25 cellular contexts compared by ENCODE assay signal in genomic region chr12:121613424-121613823, GRCh38. TPM values are rescaled to one million over a fixed set of nuclear protein-coding genes. Genes with fewer than 3 reads are reported as not detected.
A peak's percentile ranks its signal among the peaks of the same experiment; 100 is the strongest.
DNase-seq lines count a peak whose midpoint lies in the region; ATAC-seq, FAIRE-seq and TF ChIP-seq lines count a peak whose summit lies in the region.
"Had no signal": no experiment of that assay in that cellular context is flagged by ENCODE, and none has a peak within 500 bp of the region (broad histone marks: within the 10 kb centered on the region; RNA-seq: fewer than 3 reads in every experiment).

No MANE protein-coding gene starts in this region.

- no peak overlapping the region for H3K27ac ChIP-seq in HCT116 (ENCODE audit: low read depth, low read length)
- H3K27ac ChIP-seq in OCI-LY3 (ENCODE audit: low read length) = no peak overlapping the region
- H3K27ac ChIP-seq in K562 (ENCODE audit: extremely low read depth, low read depth, low read length) = no peak overlapping the region

- H3K4me1 ChIP-seq in HCT116 (ENCODE audit: control insufficient read depth in 1 of 2, insufficient read depth in 2 of 2, low read length in 2 of 2) = peaks cover 11 to 25% of the 10 kb centered on the region in 2 experiments; a peak in 3 of 4 replicates
- H3K4me1 ChIP-seq in OCI-LY3 (ENCODE audit: low read length) = peaks cover 15% of the 10 kb centered on the region
- H3K4me1 ChIP-seq in K562 (replicated peaks in 1 of 2; ENCODE audit: control insufficient read depth in 2 of 2, insufficient read depth in 2 of 2, low read length in 2 of 2) = peaks cover 0 to 6% of the 10 kb centered on the region in 2 experiments; a peak in 2 of 5 replicates

- H3K9me1 ChIP-seq in K562 (ENCODE audit: control insufficient read depth, insufficient read depth, low read length) = no peaks in the 10 kb centered on the region

- RAD21 ChIA-PET in HCT116 (lab: Charles Lee; ENCODE audit: low non-redundant PET in 1 of 2, low total read pairs in 2 of 2, uncharacterized antibody in 2 of 2, unreplicated experiment in 2 of 2) = no interaction called here

- in situ Hi-C loops in K562 (cut with MboI) = no loop called here

- H3K4me2 ChIP-seq in HCT116 (ENCODE audit: low read length) (peak overlapping the region; percentile 43), OCI-LY3 (ENCODE audit: low read length) (peak overlapping the region; percentile 43; the same call in 1 of the 2 replicates), K562 (ENCODE audit: insufficient read depth, low read length) (no peak overlapping the region)

- TF ChIP-seq RAD21 in HCT116 (IDR thresholded peaks at IDR 0.05; ENCODE audit: low read depth) (no peak), K562 (CRISPR knock-in tag; conservative IDR thresholded peaks at IDR 0.05 in 1 of 2, IDR thresholded peaks at IDR 0.05 in 1 of 2) (no peak)

- no TSS peak for BruUV-seq in HCT116 (replicated peaks; lab: Mats Ljungman, UMichigan)
- no TSS peak for BruUV-seq in K562 (replicated peaks; lab: Mats Ljungman, UMichigan)

- H3K4me3 ChIP-seq in HCT116 (replicated peaks in 1 of 2; ENCODE audit: low read depth in 1 of 2, low read length in 2 of 2) (no peak overlapping the region), OCI-LY3 (ENCODE audit: low read length) (no peak overlapping the region), K562 (no peak overlapping the region)

- peak overlapping the region; percentile 26 for H2AFZ ChIP-seq in HCT116 (ENCODE audit: low read depth, low read length, poor library complexity, severe bottlenecking)
- no peak overlapping the region for H2AFZ ChIP-seq in OCI-LY3 (ENCODE audit: low read depth, low read length)
- H2AFZ ChIP-seq in K562 (ENCODE audit: low read depth, low read length) = no peak overlapping the region

- H3K9ac ChIP-seq in HCT116 (ENCODE audit: low read length) (no peak overlapping the region), OCI-LY3 (ENCODE audit: low read length) (no peak overlapping the region), K562 (ENCODE audit: insufficient read depth in 1 of 2, low read depth in 2 of 2, low read length in 2 of 2) (peak overlapping the region in 1 of 2 experiments; percentile 64; a peak in 2 of 4 replicates)

- H3K79me2 ChIP-seq in HCT116 (ENCODE audit: insufficient read depth, low read length) = no peaks in the 10 kb centered on the region
- H3K79me2 ChIP-seq in OCI-LY3 (ENCODE audit: low read length) = no peaks in the 10 kb centered on the region
- no peaks in the 10 kb centered on the region for H3K79me2 ChIP-seq in K562 (ENCODE audit: control insufficient read depth, insufficient read depth, low read length)

- no peak for TF ChIP-seq EP300 in K562 (IDR thresholded peaks at IDR 0.05; ENCODE audit: low read length)

- H3K27me3 ChIP-seq in HCT116 (ENCODE audit: insufficient read depth, low read length) (no peaks in the 10 kb centered on the region), OCI-LY3 (ENCODE audit: low read depth, low read length) (no peaks in the 10 kb centered on the region), K562 (ENCODE audit: control insufficient read depth in 2 of 2, insufficient read depth in 2 of 2, low read length in 2 of 2) (no peaks in the 10 kb centered on the region; a peak in 1 of 5 replicates)

- TF ChIP-seq POLR2A in HCT116 (IDR thresholded peaks at IDR 0.05; ENCODE audit: borderline replicate concordance, extremely low read depth, insufficient read depth, insufficient read length) (no peak), K562 (conservative IDR thresholded peaks at IDR 0.05) (no peak)

- no peak for FAIRE-seq in K562 (lab: Jason Lieb, UNC)

- TF ChIP-seq CTCF in HCT116 (IDR thresholded peaks at IDR 0.05 in 2 of 3, conservative IDR thresholded peaks at IDR 0.05 in 1 of 3; ENCODE audit: borderline replicate concordance in 1 of 3, insufficient read depth in 1 of 3, low read depth in 2 of 3, low read length in 2 of 3) = no peak
- no peak for TF ChIP-seq CTCF in OCI-LY3 (IDR thresholded peaks at IDR 0.05; ENCODE audit: low read depth, low read length)
- TF ChIP-seq CTCF in K562 (IDR thresholded peaks at IDR 0.05 in 2 of 3, conservative IDR thresholded peaks at IDR 0.05 in 1 of 3; ENCODE audit: insufficient read depth in 2 of 3, low read depth in 1 of 3, low read length in 3 of 3) = no peak

- DNase-seq in CD1c-positive myeloid dendritic cell (ENCODE audit: extremely low spot score) (peak; percentile 75), HCT116 (ENCODE audit: low read depth, low spot score) (no peak), K562 (ENCODE audit: extremely low read depth in 1 of 4, low spot score in 3 of 4) (no peak), COLO829 (ENCODE audit: low spot score) (no peak), NCI-H226 (no peak), NCI-H1417 (lab: John Stamatoyannopoulos, UW) (no peak)
- DNase-seq: 8988T, C1 segment of cervical spinal cord, EL, GF-D8, GOT3, HCEC 1CT, IMR-90, NCI-H1092, NCI-H1436 treated with DMSO at 0.1 percent for 48 hours, NCI-H1930, NCI-H2227 treated with DMSO at 0.1 percent for 48 hours, NCI-H510A treated with DMSO at 0.1 percent for 48 hours, NCI-H748 treated with DMSO at 0.1 percent for 48 hours, SHP77 treated with DMSO at 0.1 percent for 48 hours, T-cell had no signal

- H3K9me3 ChIP-seq in HCT116 (ENCODE audit: control insufficient read depth in 1 of 2, insufficient read depth in 1 of 2, low read depth in 1 of 2, low read length in 2 of 2) = no peaks in the 10 kb centered on the region
- no peaks in the 10 kb centered on the region for H3K9me3 ChIP-seq in OCI-LY3 (ENCODE audit: insufficient read depth, low read length)
- no peaks in the 10 kb centered on the region for H3K9me3 ChIP-seq in K562 (replicated peaks; ENCODE audit: control insufficient read depth, insufficient read depth, low read depth, low read length)

- POLR2A ChIA-PET in HCT116 (lab: Charles Lee) (no interaction called here), K562 (lab: Yijun Ruan, JAX) (no interaction called here)

- 58% methylated on average over 6 of the region's 6 CpGs for WGBS in K562 (ENCODE audit: insufficient coverage, low coverage, missing lambda C conversion rate)

- H4K20me1 ChIP-seq in HCT116 (ENCODE audit: insufficient read depth) (no peaks in the 10 kb centered on the region), OCI-LY3 (ENCODE audit: insufficient read depth, low read length) (no peaks in the 10 kb centered on the region), K562 (replicated peaks; ENCODE audit: control insufficient read depth, insufficient read depth, low read length) (no peaks in the 10 kb centered on the region)

- ATAC-seq in HCT116 (no peak), K562 (no peak), GM21447 (IDR thresholded peaks at IDR 0.05; ENCODE audit: unreplicated experiment) (no peak)
- ATAC-seq: SK-N-SH treated with all-trans-retinoic acid at 6 μM for 48 hours, T-cell had no signal

- no peaks in the 10 kb centered on the region for H3K36me3 ChIP-seq in HCT116 (ENCODE audit: control insufficient read depth in 1 of 2, insufficient read depth in 2 of 2, low read length in 2 of 2)
- H3K36me3 ChIP-seq in OCI-LY3 (replicated peaks; ENCODE audit: low read depth, low read length) = no peaks in the 10 kb centered on the region
- H3K36me3 ChIP-seq in K562 (ENCODE audit: control insufficient read depth, insufficient read depth, low read length) = no peaks in the 10 kb centered on the region

- CTCF ChIA-PET in HCT116 (lab: Charles Lee) (interaction anchor here (1.5 kb wide), 1 partner anchor 12 kb away, joined by 3 read pairs; no protein-coding TSS in a partner anchor), K562 (lab: Yijun Ruan, JAX; ENCODE audit: low intra/inter-chr PET ratio) (no interaction called here)

- intact Hi-C loops in HCT116 (cut with micrococcal nuclease) = no loop called here
- intact Hi-C loops in K562 (cut with micrococcal nuclease) = no loop called here

- H3K9me2 ChIP-seq in HCT116 (ENCODE audit: insufficient read depth) = no peaks in the 10 kb centered on the region

RNA-seq across cellular contexts. Expression of gene ORAI1, which starts 12.9 kb away (rescaled TPM):
- total RNA-seq in HCT116 (2021; ENCODE audit: unreplicated experiment) = 20.2 TPM
- polyA plus RNA-seq in HCT116 (2012) = 23.7 and 26.7 TPM in 2 replicates
- total RNA-seq in K562 (2011; cell fraction: chromatin; rRNA removed; ENCODE audit: low replicate concordance) = 8.2 and 28.4 TPM in 2 replicates
- total RNA-seq in K562 (2011; cell fraction: nucleolus; rRNA removed) = 44.5 and 57.0 TPM in 2 replicates
- total RNA-seq in K562 (2011; cell fraction: nucleoplasm; rRNA removed) = 25.6 and 29.5 TPM in 2 replicates
- 9.8 and 13.2 TPM in 2 replicates for total RNA-seq in K562 (2014; rRNA removed)
- total RNA-seq in K562 (2014; rRNA removed; fragmentation: Illumina TruSeq; extraction: Trizol) = 2.2 and 2.6 TPM in 2 replicates
- total RNA-seq in K562 (2015; rRNA removed; fragmentation: Illumina TruSeq; extraction: Trizol) = 9.3 and 9.4 TPM in 2 replicates
- 23.8 and 24.4 TPM in 2 replicates for total RNA-seq in K562 (2021)
- 9.3 and 15.7 TPM in 2 replicates for polyA plus RNA-seq in K562 (2011; rRNA removed)
- polyA plus RNA-seq in K562 (2011; cell fraction: cytosol; rRNA removed) = 18.2 and 58.0 TPM in 2 replicates
- polyA plus RNA-seq in K562 (2011; cell fraction: nucleus; rRNA removed) = 9.6 and 14.9 TPM in 2 replicates
- polyA plus RNA-seq in K562 (2012) = 25.0 and 36.1 TPM in 2 replicates
- 5.5 and 16.0 TPM in 2 replicates for polyA plus RNA-seq in K562 (2014; fragmentation: Illumina TruSeq; extraction: Trizol)
- polyA plus RNA-seq in K562 (2014; fragmentation: Nextera tagmentation; extraction: Ambion mirVana) = 1 to 10 TPM; 2.9 to 3.7 TPM
- 18.1 and 26.9 TPM in 2 replicates for polyA plus RNA-seq in K562 (2014; rRNA removed)
- 5.4 and 7.7 TPM in 2 replicates for polyA minus RNA-seq in K562 (2011; rRNA and poly(A)+ RNA removed)
- polyA minus RNA-seq in K562 (2011; cell fraction: cytosol; rRNA and poly(A)+ RNA removed) = 29.4 and 32.0 TPM in 2 replicates
- 7.9 and 9.3 TPM in 2 replicates for polyA minus RNA-seq in K562 (2011; cell fraction: nucleus; rRNA and poly(A)+ RNA removed)

RNA-seq across cellular contexts. Expression of gene KDM2B, which starts 32.6 kb away (rescaled TPM):
- 36.7 TPM for total RNA-seq in HCT116 (2021; ENCODE audit: unreplicated experiment)
- 23.7 and 28.4 TPM in 2 replicates for polyA plus RNA-seq in HCT116 (2012)
- 59.2 and 97.9 TPM in 2 replicates for total RNA-seq in K562 (2011; cell fraction: chromatin; rRNA removed; ENCODE audit: low replicate concordance)
- 48.7 and 51.7 TPM in 2 replicates for total RNA-seq in K562 (2011; cell fraction: nucleolus; rRNA removed)
- total RNA-seq in K562 (2011; cell fraction: nucleoplasm; rRNA removed) = 38.8 and 40.4 TPM in 2 replicates
- 29.3 and 37.4 TPM in 2 replicates for total RNA-seq in K562 (2014; rRNA removed)
- 19.9 and 20.7 TPM in 2 replicates for total RNA-seq in K562 (2014; rRNA removed; fragmentation: Illumina TruSeq; extraction: Trizol)
- total RNA-seq in K562 (2015; rRNA removed; fragmentation: Illumina TruSeq; extraction: Trizol) = 22.5 and 23.0 TPM in 2 replicates
- 46.8 and 50.5 TPM in 2 replicates for total RNA-seq in K562 (2021)
- 17.8 and 29.3 TPM in 2 replicates for polyA plus RNA-seq in K562 (2011; rRNA removed)
- 17.5 and 31.8 TPM in 2 replicates for polyA plus RNA-seq in K562 (2011; cell fraction: cytosol; rRNA removed)
- 86.1 and 88.9 TPM in 2 replicates for polyA plus RNA-seq in K562 (2011; cell fraction: nucleus; rRNA removed)
- 41.7 and 43.1 TPM in 2 replicates for polyA plus RNA-seq in K562 (2012)
- 29.2 and 41.2 TPM in 2 replicates for polyA plus RNA-seq in K562 (2014; fragmentation: Illumina TruSeq; extraction: Trizol)
- 1 to 10 TPM; 7.4 to 9.1 TPM for polyA plus RNA-seq in K562 (2014; fragmentation: Nextera tagmentation; extraction: Ambion mirVana)
- polyA plus RNA-seq in K562 (2014; rRNA removed) = 29.4 and 33.6 TPM in 2 replicates
- 24.6 and 35.2 TPM in 2 replicates for polyA minus RNA-seq in K562 (2011; rRNA and poly(A)+ RNA removed)
- 19.4 and 32.6 TPM in 2 replicates for polyA minus RNA-seq in K562 (2011; cell fraction: cytosol; rRNA and poly(A)+ RNA removed)
- polyA minus RNA-seq in K562 (2011; cell fraction: nucleus; rRNA and poly(A)+ RNA removed) = 17.5 and 27.2 TPM in 2 replicates

RNA-seq across cellular contexts. Expression of gene MORN3, which starts 56.0 kb away (rescaled TPM):
- 0.34 TPM for total RNA-seq in HCT116 (2021; ENCODE audit: unreplicated experiment)
- polyA plus RNA-seq in HCT116 (2012) = 0.49 and 0.70 TPM in 2 replicates
- total RNA-seq in K562 (2011; cell fraction: chromatin; rRNA removed; ENCODE audit: low replicate concordance) = 0.14 and 0.25 TPM in 2 replicates
- total RNA-seq in K562 (2011; cell fraction: nucleolus; rRNA removed) = 0.17 TPM in 1 of 2 replicates, not detected in the other
- 0.31 TPM in 1 of 2 replicates, not detected in the other for total RNA-seq in K562 (2011; cell fraction: nucleoplasm; rRNA removed)
- 0.09 and 0.12 TPM in 2 replicates for total RNA-seq in K562 (2014; rRNA removed)
- total RNA-seq in K562 (2014; rRNA removed; fragmentation: Illumina TruSeq; extraction: Trizol) = 0.22 and 0.26 TPM in 2 replicates
- 0.11 TPM in 2 replicates for total RNA-seq in K562 (2015; rRNA removed; fragmentation: Illumina TruSeq; extraction: Trizol)
- 0.22 TPM in 2 replicates for total RNA-seq in K562 (2021)
- 0.20 and 0.28 TPM in 2 replicates for polyA plus RNA-seq in K562 (2011; rRNA removed)
- 0.32 and 0.39 TPM in 2 replicates for polyA plus RNA-seq in K562 (2011; cell fraction: cytosol; rRNA removed)
- polyA plus RNA-seq in K562 (2011; cell fraction: nucleus; rRNA removed) = 0.07 and 0.29 TPM in 2 replicates
- polyA plus RNA-seq in K562 (2012) = 0.18 and 0.25 TPM in 2 replicates
- polyA plus RNA-seq in K562 (2014; fragmentation: Illumina TruSeq; extraction: Trizol) = 0.19 and 0.32 TPM in 2 replicates
- polyA plus RNA-seq in K562 (2014; fragmentation: Nextera tagmentation; extraction: Ambion mirVana) = under 1 TPM; 0.25 to 0.27 TPM
- polyA plus RNA-seq in K562 (2014; rRNA removed) = 0.12 and 0.15 TPM in 2 replicates
- polyA minus RNA-seq in K562 (2011; rRNA and poly(A)+ RNA removed) = 0.11 TPM in 1 of 2 replicates, not detected in the other
- not detected in 2 replicates for polyA minus RNA-seq in K562 (2011; cell fraction: cytosol; rRNA and poly(A)+ RNA removed)
- not detected in 2 replicates for polyA minus RNA-seq in K562 (2011; cell fraction: nucleus; rRNA and poly(A)+ RNA removed)
- total RNA-seq: RPMI7951 had no signal
